1 cellular context compared by ENCODE assay signal in the genomic region with DNA sequence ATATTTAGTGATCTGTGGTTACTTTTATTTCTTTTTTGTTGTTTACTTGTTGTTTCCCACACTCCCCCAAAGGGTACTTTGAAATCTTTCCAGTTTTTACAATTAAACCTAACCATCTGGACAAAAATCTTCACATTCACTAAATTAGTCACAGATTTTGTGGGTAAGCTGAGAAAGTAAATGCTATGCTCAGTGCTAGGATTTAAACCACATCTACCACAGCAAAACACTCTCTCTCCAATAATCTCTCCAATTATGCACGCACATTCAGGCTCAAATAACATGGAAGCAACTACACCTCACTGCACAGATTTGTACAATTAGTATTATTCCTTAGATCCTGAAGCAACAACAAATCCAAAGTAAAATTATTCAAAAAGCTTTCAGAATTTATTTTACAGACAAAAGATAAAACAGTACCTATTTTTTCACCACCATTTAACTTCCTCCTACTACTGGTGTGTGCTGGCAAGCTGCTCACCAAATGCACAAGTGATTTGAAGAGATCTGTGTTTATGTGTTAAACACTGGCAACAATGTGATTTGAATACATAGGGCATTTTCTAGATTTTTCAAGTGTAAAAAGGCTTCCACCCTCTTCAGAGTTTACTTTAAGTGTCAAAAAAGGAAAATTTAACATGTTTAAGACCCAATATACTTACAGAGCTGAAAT.
TF ChIP-seq lines count a peak whose summit lies in the region.

No MANE protein-coding gene starts in this region.

TF ChIP-seq in GM12878, 131 proteins besides CTCF, POLR2A, EP300 and RAD21 (continued from another document):
- TF ChIP-seq, protein P1, sequence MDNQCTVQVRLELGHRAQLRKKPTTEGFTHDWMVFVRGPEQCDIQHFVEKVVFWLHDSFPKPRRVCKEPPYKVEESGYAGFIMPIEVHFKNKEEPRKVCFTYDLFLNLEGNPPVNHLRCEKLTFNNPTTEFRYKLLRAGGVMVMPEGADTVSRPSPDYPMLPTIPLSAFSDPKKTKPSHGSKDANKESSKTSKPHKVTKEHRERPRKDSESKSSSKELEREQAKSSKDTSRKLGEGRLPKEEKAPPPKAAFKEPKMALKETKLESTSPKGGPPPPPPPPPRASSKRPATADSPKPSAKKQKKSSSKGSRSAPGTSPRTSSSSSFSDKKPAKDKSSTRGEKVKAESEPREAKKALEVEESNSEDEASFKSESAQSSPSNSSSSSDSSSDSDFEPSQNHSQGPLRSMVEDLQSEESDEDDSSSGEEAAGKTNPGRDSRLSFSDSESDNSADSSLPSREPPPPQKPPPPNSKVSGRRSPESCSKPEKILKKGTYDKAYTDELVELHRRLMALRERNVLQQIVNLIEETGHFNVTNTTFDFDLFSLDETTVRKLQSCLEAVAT (IDR thresholded peaks at IDR 0.05): 0 out of 2 replicates have a peak, but pooled peaks have one; percentile 62
